In the genomic region with DNA sequence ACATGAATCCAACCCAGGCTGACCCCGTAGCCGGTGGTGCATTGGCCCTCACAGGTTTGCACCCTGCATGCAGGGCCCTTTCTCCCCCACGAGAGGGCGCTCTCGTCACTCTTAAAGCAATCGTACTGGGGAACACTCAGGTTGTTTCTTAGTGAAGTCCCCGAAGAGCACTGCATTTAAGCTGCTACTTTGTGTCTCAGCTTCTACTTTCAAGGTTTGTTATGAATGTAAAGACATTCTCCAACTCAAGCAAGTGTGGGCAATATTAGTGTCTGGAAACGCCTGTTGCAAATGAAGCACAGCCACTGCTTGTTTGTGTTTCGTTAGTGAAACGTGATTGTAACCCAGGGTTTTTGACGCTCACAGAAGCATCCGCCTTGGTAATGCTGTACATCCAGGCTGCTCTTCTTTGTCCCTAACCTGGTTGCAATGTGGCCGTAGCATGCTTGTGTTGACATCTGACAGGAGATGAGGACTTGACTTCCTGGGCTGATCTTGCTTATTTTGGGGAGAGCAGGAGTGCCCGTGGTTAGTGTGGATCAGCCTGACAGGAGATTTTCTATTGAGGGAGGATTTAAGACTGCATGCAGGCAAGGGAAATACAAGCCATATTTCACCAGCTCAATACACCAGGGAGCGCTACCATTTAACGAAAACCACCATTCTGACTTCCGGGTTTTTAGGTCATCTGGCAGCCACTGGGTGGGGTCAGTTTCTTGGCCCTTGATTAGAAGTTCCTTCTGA, we compare ENCODE assay signal across 8 cellular contexts.
DNase-seq lines count a peak whose midpoint lies in the region; ATAC-seq, FAIRE-seq and TF ChIP-seq lines count a peak whose summit lies in the region.

No MANE protein-coding gene starts in this region.

- H3K9me3 Mint-ChIP-seq in T-cell, result no peaks in the 10 kb centered on the region

- no peaks in the 10 kb centered on the region for H3K27me3 ChIP-seq in right cardiac atrium (ENCODE audit: control insufficient read depth, insufficient read depth)

- peak; percentile 94 for FAIRE-seq in GM12891 (lab: Jason Lieb, UNC)

- DNase-seq in GM12891 (ENCODE audit: insufficient read length, low spot score) (peak; percentile 39), NCI-H128 (lab: John Stamatoyannopoulos, UW; ENCODE audit: unreplicated experiment) (peak; percentile 47), T-cell (peak; percentile 50 to 83 (median 74)), amygdala (lab: John Stamatoyannopoulos, UW) (peak in 54 of 56 donors; percentile 6 to 88 (median 60)), right cardiac atrium (peak; percentile 62 to 86 (median 84)), renal cortical epithelial cell (ENCODE audit: low read depth) (peak; percentile 78), 8988T (no peak)

- CTCF ChIA-PET in T-cell (lab: Charles Lee), result interaction anchor here (0.6 to 3.1 kb wide), 21 partner anchors 8 to 1742 kb away, joined by 3 to 25 read pairs (median 4); no protein-coding TSS in a partner anchor

- POLR2A ChIA-PET in T-cell (lab: Charles Lee), result interaction anchor here (0.6 to 0.7 kb wide), 2 partner anchors 64 to 1509 kb away, joined by 3 to 4 read pairs; no protein-coding TSS in a partner anchor

- peak overlapping the region; percentile 18 for H3K27ac ChIP-seq in right cardiac atrium (ENCODE audit: low read length)

- H3K4me3 ChIP-seq in right cardiac atrium (ENCODE audit: low read length), result peak overlapping the region; percentile 21

- H3K9me3 ChIP-seq in right cardiac atrium (ENCODE audit: control insufficient read depth, low read length), result no peaks in the 10 kb centered on the region

- H3K27ac Mint-ChIP-seq in T-cell, result peak overlapping the region; percentile 91 to 94

- H3K36me3 Mint-ChIP-seq in T-cell, result no peaks in the 10 kb centered on the region

- H3K27me3 Mint-ChIP-seq in T-cell, result peaks cover 0 to 8% of the 10 kb centered on the region in 2 donors

- no peak for TF ChIP-seq POLR2A in GM12891 (IDR thresholded peaks at IDR 0.05; ENCODE audit: low read depth, low read length)

- H3K4me1 Mint-ChIP-seq in T-cell, result peaks cover 10 to 14% (median 12%) of the 10 kb centered on the region in 3 donors

- peak overlapping the region; percentile 74 to 84 (median 76) for H3K4me3 Mint-ChIP-seq in T-cell

- peaks cover 2% of the 10 kb centered on the region for H3K4me1 ChIP-seq in right cardiac atrium (ENCODE audit: control insufficient read depth, insufficient read depth, low read length)

- intact Hi-C loops in right cardiac atrium (cut with DNase I), result loop anchor here in 3 of 4 donors (5.0 to 10.0 kb wide), 4 partner anchors 160 to 980 kb away; no protein-coding TSS in a partner anchor

- WGBS in right cardiac atrium, result 12% methylated on average over 17 of the region's 17 CpGs

- ATAC-seq in HG02798 (IDR thresholded peaks at IDR 0.05; ENCODE audit: poor library complexity, unreplicated experiment) (peak; percentile 99), T-cell (replicated peaks in 1 of 4) (peak; percentile 89 to 92 (median 90)), right cardiac atrium (peak; percentile 90)

TF ChIP-seq in GM12891, 5 proteins besides CTCF, POLR2A, EP300 and RAD21:
- no peak for TF ChIP-seq TAF1 (IDR thresholded peaks at IDR 0.05; ENCODE audit: low read depth, low read length)
- TF ChIP-seq SPI1 (IDR thresholded peaks at IDR 0.05; ENCODE audit: low read depth, low read length), result no peak
- TF ChIP-seq POU2F2 (IDR thresholded peaks at IDR 0.05; ENCODE audit: low read depth, low read length), result no peak
- TF ChIP-seq PAX5 (IDR thresholded peaks at IDR 0.05; ENCODE audit: insufficient read depth, low read length, severe bottlenecking), result no peak
- TF ChIP-seq POLR2AphosphoS5 (IDR thresholded peaks at IDR 0.05; ENCODE audit: low read depth, low read length), result no peak
